Comparison of ENCODE assay signal across 14 cellular contexts in genomic region chr2:133674066-133674432, GRCh38.
DNase-seq lines count a peak whose midpoint lies in the region; ATAC-seq and TF ChIP-seq lines count a peak whose summit lies in the region.
"Had no signal": no experiment of that assay in that cellular context is flagged by ENCODE, and none has a peak within 500 bp of the region (broad histone marks: within the 10 kb centered on the region; RNA-seq: fewer than 3 reads in every experiment).

No MANE protein-coding gene starts in this region.

- H3K27ac ChIP-seq in GM23248 (peak overlapping the region; percentile 90), caudate nucleus (ENCODE audit: low read depth, low read length) (peak overlapping the region; percentile 92), layer of hippocampus (ENCODE audit: low read depth, low read length) (peak overlapping the region; percentile 76), smooth muscle cell (ENCODE audit: low read depth) (peak overlapping the region; percentile 81)

- H3K4me1 Mint-ChIP-seq in naive thymus-derived CD8-positive, alpha-beta T cell: no peaks in the 10 kb centered on the region
- H3K4me1 Mint-ChIP-seq: memory B cell had no signal

- 96 to 100% methylated on average over 4 of the region's 4 CpGs for WGBS in GM23248 (ENCODE audit: low coverage in 1 of 2, low lambda C conversion rate in 2 of 2, missing lambda C conversion rate in 2 of 2), 2 experiments
- 91% methylated on average over 4 of the region's 4 CpGs for WGBS in smooth muscle cell (ENCODE audit: low lambda C conversion rate)

- TF ChIP-seq CTCF in smooth muscle cell (IDR thresholded peaks at IDR 0.05; ENCODE audit: borderline replicate concordance, insufficient read depth, poor library complexity, severe bottlenecking): no peak

- H3K4me1 ChIP-seq in GM23248 (ENCODE audit: insufficient read depth): peaks cover 33% of the 10 kb centered on the region
- H3K4me1 ChIP-seq in smooth muscle cell (ENCODE audit: low read depth): peaks cover 24% of the 10 kb centered on the region
- H3K4me1 ChIP-seq: prostate gland had no signal

- peak overlapping the region; percentile 59; the same call in 1 of the 2 replicates for H3K9ac ChIP-seq in GM23248
- H3K9ac ChIP-seq in smooth muscle cell (ENCODE audit: low read depth): no peak overlapping the region

- H3F3A ChIP-seq in GM23248 (ENCODE audit: insufficient read depth) (peaks cover 21% of the 10 kb centered on the region), smooth muscle cell (ENCODE audit: low read depth) (peaks cover 26% of the 10 kb centered on the region)

- H3K27me3 ChIP-seq in GM23248 (replicated peaks; ENCODE audit: insufficient read depth) (no peaks in the 10 kb centered on the region), layer of hippocampus (ENCODE audit: control insufficient read depth, insufficient read depth, low read length) (no peaks in the 10 kb centered on the region), smooth muscle cell (ENCODE audit: low read depth) (no peaks in the 10 kb centered on the region)

- H3K9me3 ChIP-seq in GM23248 (ENCODE audit: low read depth) (no peaks in the 10 kb centered on the region), smooth muscle cell (replicated peaks; ENCODE audit: low read depth) (no peaks in the 10 kb centered on the region)
- H3K9me3 ChIP-seq: prostate gland had no signal

- in situ Hi-C loops in GM23248 (cut with MboI): no loop called here

- no peak for ATAC-seq in HG02763 (IDR thresholded peaks at IDR 0.05; ENCODE audit: unreplicated experiment)
- no peak for ATAC-seq in naive thymus-derived CD8-positive, alpha-beta T cell
- no peak for ATAC-seq in HG03159 (IDR thresholded peaks at IDR 0.05; ENCODE audit: unreplicated experiment)
- ATAC-seq: activated T-cell treated with anti-CD3 and anti-CD28 coated beads, Interleukin-2, amount 50 U/mL, for 72 hours; Panc1 had no signal

- H3K9me3 Mint-ChIP-seq in naive thymus-derived CD8-positive, alpha-beta T cell: peaks cover 0 to 9% (median 3%) of the 10 kb centered on the region in 9 donors

- no peaks in the 10 kb centered on the region for H3K9me2 ChIP-seq in GM23248 (ENCODE audit: insufficient read depth)

- H4K20me1 ChIP-seq in GM23248 (ENCODE audit: insufficient read depth): no peaks in the 10 kb centered on the region
- no peaks in the 10 kb centered on the region for H4K20me1 ChIP-seq in smooth muscle cell (ENCODE audit: low read depth)

- H3K27me3 Mint-ChIP-seq in naive thymus-derived CD8-positive, alpha-beta T cell: peaks cover 0 to 31% (median 5%) of the 10 kb centered on the region in 5 donors

- H3K79me2 ChIP-seq in GM23248 (ENCODE audit: insufficient read depth) (no peaks in the 10 kb centered on the region), smooth muscle cell (ENCODE audit: low read depth) (no peaks in the 10 kb centered on the region)

- H3K4me3 Mint-ChIP-seq in naive thymus-derived CD8-positive, alpha-beta T cell: no peak overlapping the region
- H3K4me3 Mint-ChIP-seq: activated T-cell treated with anti-CD3 and anti-CD28 coated beads, Interleukin-2, amount 50 U/mL, for 72 hours; memory B cell had no signal

- H3K4me2 ChIP-seq in GM23248 (ENCODE audit: unreplicated experiment) (peak overlapping the region; percentile 76), smooth muscle cell (peak overlapping the region; percentile 87)

- POLR2A ChIA-PET in naive thymus-derived CD8-positive, alpha-beta T cell (lab: Charles Lee): no interaction called here

- no peaks in the 10 kb centered on the region for H3K36me3 ChIP-seq in GM23248 (ENCODE audit: low read depth)
- no peaks in the 10 kb centered on the region for H3K36me3 ChIP-seq in smooth muscle cell (ENCODE audit: low read depth)
- H3K36me3 ChIP-seq: prostate gland had no signal

- no peak for DNase-seq in GM23248
- DNase-seq in caudate nucleus (lab: John Stamatoyannopoulos, UW): no peak
- no peak for DNase-seq in smooth muscle cell (lab: John Stamatoyannopoulos, UW; ENCODE audit: unreplicated experiment)
- DNase-seq in naive thymus-derived CD8-positive, alpha-beta T cell: no peak
- no peak for DNase-seq in COLO829 (ENCODE audit: low spot score)
- DNase-seq: activated T-cell treated with anti-CD3 and anti-CD28 coated beads, Interleukin-2, amount 50 U/mL, for 72 hours; glutamatergic neuron; stimulated activated CD4-positive, alpha-beta T cell treated with anti-CD3 and anti-CD28 coated beads, Interleukin-2, amount 100 ng/mL, for 24 hours had no signal

- peak overlapping the region; percentile 74; the same call in 1 of the 2 replicates for H2AFZ ChIP-seq in GM23248
- no peak overlapping the region for H2AFZ ChIP-seq in smooth muscle cell (ENCODE audit: low read depth)

- H3K4me3 ChIP-seq in GM23248 (peak overlapping the region; percentile 67), smooth muscle cell (peak overlapping the region; percentile 39)

- no peak overlapping the region for H3K27ac Mint-ChIP-seq in naive thymus-derived CD8-positive, alpha-beta T cell
- H3K27ac Mint-ChIP-seq: activated T-cell treated with anti-CD3 and anti-CD28 coated beads, Interleukin-2, amount 50 U/mL, for 72 hours; memory B cell had no signal

- peaks cover 0 to 7% (median 0%) of the 10 kb centered on the region in 3 donors for H3K36me3 Mint-ChIP-seq in naive thymus-derived CD8-positive, alpha-beta T cell
